In the genomic region with DNA sequence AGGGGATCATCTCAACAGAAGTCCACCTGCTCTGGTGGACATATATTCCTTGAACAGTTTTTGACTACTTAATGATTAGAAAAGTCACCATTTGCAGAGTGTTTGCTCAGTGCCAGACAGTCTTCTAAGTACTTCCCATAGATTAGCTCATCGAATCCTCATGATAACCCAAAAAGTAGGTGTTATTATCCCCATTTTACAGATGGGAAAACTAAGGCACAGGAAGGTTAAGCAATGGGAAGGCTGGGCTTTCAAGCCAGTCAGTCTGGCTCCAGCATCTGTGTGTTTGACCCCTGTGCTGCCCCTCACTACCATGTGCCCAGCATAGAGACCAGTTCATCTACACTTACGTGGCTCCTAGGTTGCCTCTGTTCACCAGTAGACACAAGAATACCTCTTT, we compare ENCODE assay signal across 7 cellular contexts.
"Had no signal": no experiment of that assay in that cellular context is flagged by ENCODE, and none has a peak within 500 bp of the region (broad histone marks: within the 10 kb centered on the region; RNA-seq: fewer than 3 reads in every experiment).

No MANE protein-coding gene starts in this region.

- H3K9me3 Mint-ChIP-seq: H9 had no signal

- FAIRE-seq: H54, HTR-8/SVneo had no signal

- H3K36me3 Mint-ChIP-seq: IgD-negative memory B cell had no signal

- H3K27ac Mint-ChIP-seq: H9, IgD-negative memory B cell had no signal

- H2AFZ ChIP-seq: GM23248 had no signal

- H3K4me3 ChIP-seq: GM23248 had no signal

- H3K4me3 Mint-ChIP-seq: H9, IgD-negative memory B cell had no signal

- H3K9ac ChIP-seq: GM23248 had no signal

- DNase-seq: GM23248, GOT3, H9, HCEC 1CT had no signal

- H3K27ac ChIP-seq: GM23248 had no signal

- H3K4me1 Mint-ChIP-seq: IgD-negative memory B cell had no signal
